In the genomic region with DNA sequence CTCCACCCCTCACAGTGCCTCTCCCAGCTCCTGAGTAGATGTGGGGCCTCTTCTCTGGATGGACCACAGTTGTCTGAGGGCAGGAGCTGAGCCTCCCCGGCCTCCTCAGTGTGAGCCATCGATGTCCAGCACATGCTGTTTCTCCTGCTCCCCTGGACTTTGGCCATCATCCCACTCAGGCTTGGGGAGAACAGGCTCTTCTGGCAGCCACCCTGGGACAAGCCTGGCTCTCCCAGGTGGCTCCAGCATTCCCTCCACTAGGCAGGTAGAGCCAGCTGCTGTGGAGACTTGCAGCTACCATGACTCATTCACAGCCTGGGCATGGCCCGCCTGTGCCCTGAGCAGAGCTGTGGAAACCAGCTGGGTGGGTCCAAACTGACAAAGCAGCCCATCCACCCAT, we compare ENCODE assay signal across 1 cellular context.
TF ChIP-seq lines count a peak whose summit lies in the region.

No MANE protein-coding gene starts in this region.

TF ChIP-seq in H1, 55 proteins besides CTCF, POLR2A, EP300 and RAD21 (continued from another document):
- no peak for TF ChIP-seq TEAD4 (IDR thresholded peaks at IDR 0.05; ENCODE audit: low read depth, low read length)
- no peak for TF ChIP-seq BCL11A (IDR thresholded peaks at IDR 0.05; ENCODE audit: low read depth in 2 of 2, low read length in 2 of 2)
- TF ChIP-seq RXRA (IDR thresholded peaks at IDR 0.05; ENCODE audit: insufficient read depth, low read depth, low read length) = no peak
- TF ChIP-seq SP4 (IDR thresholded peaks at IDR 0.05; ENCODE audit: low read length) = no peak
- TF ChIP-seq, protein P1, sequence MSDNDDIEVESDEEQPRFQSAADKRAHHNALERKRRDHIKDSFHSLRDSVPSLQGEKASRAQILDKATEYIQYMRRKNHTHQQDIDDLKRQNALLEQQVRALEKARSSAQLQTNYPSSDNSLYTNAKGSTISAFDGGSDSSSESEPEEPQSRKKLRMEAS (IDR thresholded peaks at IDR 0.05) = no peak
